11 cellular contexts compared by ENCODE assay signal in the genomic region with DNA sequence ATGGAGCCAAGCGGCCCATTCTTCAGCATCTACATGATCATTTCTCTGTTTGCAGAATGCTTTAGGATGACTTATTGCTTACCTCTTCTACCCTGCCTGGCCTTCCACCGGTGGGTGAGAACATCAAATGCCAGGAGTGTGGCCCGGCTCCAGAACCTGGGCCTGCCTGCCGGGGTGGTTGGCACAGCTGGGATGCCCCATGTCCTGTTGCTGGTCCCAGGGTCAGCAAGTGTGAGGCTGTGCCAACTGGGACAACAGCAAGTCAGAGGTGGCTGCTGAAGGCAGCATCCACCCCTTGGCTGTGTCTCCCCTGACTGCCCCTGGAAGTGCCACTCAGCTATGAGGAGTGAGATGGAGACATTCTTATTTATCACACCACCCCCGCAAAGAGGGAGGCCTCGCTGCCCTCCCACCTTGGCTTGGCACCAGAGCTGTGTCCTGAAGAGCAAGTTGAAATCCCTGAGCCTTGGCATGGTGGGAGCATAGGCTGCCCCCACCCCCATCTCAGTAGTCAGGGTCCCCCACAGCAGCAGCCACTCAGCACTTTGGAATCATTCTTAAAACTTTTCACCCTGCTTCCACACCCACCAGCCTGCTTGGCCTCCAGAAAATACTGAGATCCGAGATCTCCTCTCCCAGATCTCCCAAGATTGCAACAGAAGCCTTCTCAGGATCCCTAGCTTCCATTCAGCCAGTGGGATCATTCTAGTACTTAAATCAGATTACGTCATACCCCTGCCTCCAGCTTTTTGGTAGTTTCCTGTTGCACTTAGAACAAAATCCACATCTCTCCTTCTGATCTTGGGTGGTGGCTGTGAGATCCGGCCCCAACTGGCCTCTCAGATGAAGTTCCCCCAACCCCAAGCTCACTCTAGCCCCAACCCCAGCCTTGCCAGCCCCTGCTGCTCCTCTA.
DNase-seq lines count a peak whose midpoint lies in the region; ATAC-seq and TF ChIP-seq lines count a peak whose summit lies in the region.
"Had no signal": no experiment of that assay in that cellular context is flagged by ENCODE, and none has a peak within 500 bp of the region (broad histone marks: within the 10 kb centered on the region; RNA-seq: fewer than 3 reads in every experiment).

No MANE protein-coding gene starts in this region.

- H3K27ac ChIP-seq in left lung: peak overlapping the region; percentile 19 to 65
- H3K27ac ChIP-seq: brain microvascular endothelial cell, parathyroid adenoma had no signal

- POLR2A ChIA-PET in GM10248 (lab: Yijun Ruan, JAX): no interaction called here

- CTCF ChIA-PET in GM10248 (lab: Yijun Ruan, JAX): interaction anchor here (1.2 to 1.6 kb wide), 3 partner anchors 11 to 127 kb away, joined by 3 to 4 read pairs (median 4); no protein-coding TSS in a partner anchor

- DNase-seq in Right ventricle myocardium inferior (ENCODE audit: missing footprints): no peak
- no peak for DNase-seq in cardiac septum (ENCODE audit: low spot score)
- DNase-seq in amniotic epithelial cell (ENCODE audit: low read depth): peak; percentile 57
- DNase-seq in left lung: no peak
- no peak for DNase-seq in GM10248 (ENCODE audit: extremely low spot score)
- no peak for DNase-seq in NCI-H1105 (lab: John Stamatoyannopoulos, UW)
- DNase-seq: brain microvascular endothelial cell, DMS53 had no signal

- peaks cover 16 to 22% of the 10 kb centered on the region in 2 donors for H3K4me1 ChIP-seq in left lung

- H3K4me3 ChIP-seq in left lung: no peak overlapping the region

- TF ChIP-seq CTCF in left lung (IDR thresholded peaks at IDR 0.05) (no peak), GM10248 (IDR thresholded peaks at IDR 0.05; ENCODE audit: control extremely low read depth, extremely low read depth, low read depth, missing control alignments) (no peak)

- H3K36me3 ChIP-seq in left lung: peaks cover 0 to 47% of the 10 kb centered on the region in 2 donors
- H3K36me3 ChIP-seq: brain microvascular endothelial cell had no signal

- H3K27me3 ChIP-seq in left lung: no peaks in the 10 kb centered on the region
- H3K27me3 ChIP-seq: brain microvascular endothelial cell had no signal

- ATAC-seq in Right ventricle myocardium inferior (peak; percentile 88), left lung (peak; percentile 31), HG03521 (IDR thresholded peaks at IDR 0.05; ENCODE audit: unreplicated experiment) (no peak), HG03139 (IDR thresholded peaks at IDR 0.05; ENCODE audit: unreplicated experiment) (no peak)

- no peaks in the 10 kb centered on the region for H3K9me3 ChIP-seq in left lung

- intact Hi-C loops in Right ventricle myocardium inferior (cut with DNase I): no loop called here
- intact Hi-C loops in cardiac septum (cut with DNase I): no loop called here
- intact Hi-C loops in left lung (cut with DNase I): no loop called here

Comparison
In these comparisons a context has a peak if more than half of its experiments do, and no peak if none do; other contexts are left out.
1. ATAC-seq: peak in Right ventricle myocardium inferior (single experiment) and left lung (single experiment); none in HG03521 (single experiment) and HG03139 (single experiment).